Comparison of ENCODE assay signal across 27 cellular contexts in genomic region chr20:44028341-44028715, GRCh38.
DNase-seq lines count a peak whose midpoint lies in the region; ATAC-seq and TF ChIP-seq lines count a peak whose summit lies in the region.
"Had no signal": no experiment of that assay in that cellular context is flagged by ENCODE, and none has a peak within 500 bp of the region (broad histone marks: within the 10 kb centered on the region; RNA-seq: fewer than 3 reads in every experiment).

No MANE protein-coding gene starts in this region.

- CTCF ChIA-PET in activated naive CD4-positive, alpha-beta T cell treated with anti-CD3 and anti-CD28 coated beads, Interleukin-2, amount 10 ng/mL, durations not matched to agents 7 days and 5 days (lab: Charles Lee), result interaction anchor here (0.7 to 1.0 kb wide), 5 partner anchors 10 to 278 kb away, joined by 3 to 7 read pairs (median 3); no protein-coding TSS in a partner anchor

- H3K27ac Mint-ChIP-seq in activated naive CD4-positive, alpha-beta T cell treated with anti-CD3 and anti-CD28 coated beads, Interleukin-2, amount 10 ng/mL, durations not matched to agents 7 days and 5 days, result peak overlapping the region; percentile 51
- peak overlapping the region; percentile 60 for H3K27ac Mint-ChIP-seq in stimulated activated effector memory CD8-positive, alpha-beta T cell treated with anti-CD3 and anti-CD28 coated beads, Interleukin-12 subunit alpha, Interleukin-12 subunit beta, amount 100 ng/mL, for 72 hours

- peaks cover 8% of the 10 kb centered on the region; the same call in 1 of the 2 replicates for H3K36me3 ChIP-seq in SK-N-MC (ENCODE audit: insufficient read depth, low read length)
- H3K36me3 ChIP-seq: lower lobe of right lung, sigmoid colon, vagina had no signal

- H3K36me3 Mint-ChIP-seq in activated naive CD4-positive, alpha-beta T cell treated with anti-CD3 and anti-CD28 coated beads, Interleukin-2, amount 10 ng/mL, durations not matched to agents 7 days and 5 days, result no peaks in the 10 kb centered on the region
- H3K36me3 Mint-ChIP-seq in stimulated activated effector memory CD8-positive, alpha-beta T cell treated with anti-CD3 and anti-CD28 coated beads, Interleukin-12 subunit alpha, Interleukin-12 subunit beta, amount 100 ng/mL, for 72 hours, result peaks cover 4% of the 10 kb centered on the region

- no peak overlapping the region for H3K9ac ChIP-seq in SK-N-MC (ENCODE audit: insufficient read length)

- no peak overlapping the region for H3K4me3 ChIP-seq in SK-N-MC
- no peak overlapping the region for H3K4me3 ChIP-seq in fibroblast of mammary gland (ENCODE audit: control insufficient read depth, low read depth, low read length)
- H3K4me3 ChIP-seq: body of pancreas, lower lobe of right lung, sigmoid colon, vagina had no signal

- H3K4me3 Mint-ChIP-seq in activated naive CD4-positive, alpha-beta T cell treated with anti-CD3 and anti-CD28 coated beads, Interleukin-2, amount 10 ng/mL, durations not matched to agents 7 days and 5 days, result no peak overlapping the region
- no peak overlapping the region for H3K4me3 Mint-ChIP-seq in stimulated activated effector memory CD8-positive, alpha-beta T cell treated with anti-CD3 and anti-CD28 coated beads, Interleukin-12 subunit alpha, Interleukin-12 subunit beta, amount 100 ng/mL, for 72 hours
- H3K4me3 Mint-ChIP-seq: neural crest cell had no signal

- no peak for TF ChIP-seq CTCF in fibroblast of mammary gland (conservative IDR thresholded peaks at IDR 0.05; ENCODE audit: control insufficient read depth, insufficient read depth, low read depth, low read length)

- peaks cover 65% of the 10 kb centered on the region for H3K27me3 Mint-ChIP-seq in activated naive CD4-positive, alpha-beta T cell treated with anti-CD3 and anti-CD28 coated beads, Interleukin-2, amount 10 ng/mL, durations not matched to agents 7 days and 5 days

- no peak for ATAC-seq in stimulated activated effector memory CD8-positive, alpha-beta T cell treated with anti-CD3 and anti-CD28 coated beads, Interleukin-12 subunit alpha, Interleukin-12 subunit beta, amount 100 ng/mL, for 72 hours
- no peak for ATAC-seq in HG03139 (IDR thresholded peaks at IDR 0.05; ENCODE audit: unreplicated experiment)
- ATAC-seq: body of pancreas, PC-3 had no signal

- DNase-seq in activated naive CD4-positive, alpha-beta T cell treated with anti-CD3 and anti-CD28 coated beads, Interleukin-2, amount 10 ng/mL, durations not matched to agents 7 days and 5 days, result no peak
- no peak for DNase-seq in activated naive CD4-positive, alpha-beta T cell treated with Interleukin-2 at 50 U/mL for 16 hours
- DNase-seq in SK-N-MC (ENCODE audit: low read depth, low spot score) (no peak), fibroblast of mammary gland (ENCODE audit: low read depth) (peak; percentile 29), retina (no peak), NCI-H69 (lab: John Stamatoyannopoulos, UW) (no peak)
- DNase-seq in stimulated activated effector memory CD8-positive, alpha-beta T cell treated with anti-CD3 and anti-CD28 coated beads, Interleukin-12 subunit alpha, Interleukin-12 subunit beta, amount 100 ng/mL, for 72 hours (ENCODE audit: low spot score in 2 of 2), result no peak
- DNase-seq: activated CD4-positive, alpha-beta T cell treated with anti-CD3 and anti-CD28 coated beads, Interleukin-2, amount 50 U/mL, for 4 hours; AML-193; cerebellar nuclear complex; DMS153; kidney glomerular epithelial cell; lower lobe of right lung; NCI-H1048; NCI-H187; NCI-H2171; NCI-H510A; PC-3; SHP77; stimulated activated CD4-positive, alpha-beta T cell treated with anti-CD3 and anti-CD28 coated beads, Interleukin-4, amount 100 ng/mL, for 4 hours; stimulated activated naive CD4-positive, alpha-beta T cell; SW 1271 had no signal

- H3K27ac ChIP-seq in SK-N-MC, result peak overlapping the region; percentile 92; the same call in 1 of the 2 replicates
- H3K27ac ChIP-seq: body of pancreas, lower lobe of right lung, sigmoid colon, vagina had no signal

- H3K4me1 Mint-ChIP-seq in activated naive CD4-positive, alpha-beta T cell treated with anti-CD3 and anti-CD28 coated beads, Interleukin-2, amount 10 ng/mL, durations not matched to agents 7 days and 5 days, result peaks cover 54% of the 10 kb centered on the region
- H3K4me1 Mint-ChIP-seq in stimulated activated effector memory CD8-positive, alpha-beta T cell treated with anti-CD3 and anti-CD28 coated beads, Interleukin-12 subunit alpha, Interleukin-12 subunit beta, amount 100 ng/mL, for 72 hours, result peaks cover 35% of the 10 kb centered on the region
- H3K4me1 Mint-ChIP-seq: neural crest cell had no signal

- peaks cover 3% of the 10 kb centered on the region for H3K9me3 Mint-ChIP-seq in activated naive CD4-positive, alpha-beta T cell treated with anti-CD3 and anti-CD28 coated beads, Interleukin-2, amount 10 ng/mL, durations not matched to agents 7 days and 5 days
- H3K9me3 Mint-ChIP-seq in stimulated activated effector memory CD8-positive, alpha-beta T cell treated with anti-CD3 and anti-CD28 coated beads, Interleukin-12 subunit alpha, Interleukin-12 subunit beta, amount 100 ng/mL, for 72 hours, result no peaks in the 10 kb centered on the region
- H3K9me3 Mint-ChIP-seq: neural crest cell had no signal

- no peaks in the 10 kb centered on the region for H3K9me3 ChIP-seq in SK-N-MC (ENCODE audit: low read depth, low read length)
- H3K9me3 ChIP-seq: body of pancreas, lower lobe of right lung, sigmoid colon, vagina had no signal
